ENCODE assay signal across 1 cellular context in the genomic region with DNA sequence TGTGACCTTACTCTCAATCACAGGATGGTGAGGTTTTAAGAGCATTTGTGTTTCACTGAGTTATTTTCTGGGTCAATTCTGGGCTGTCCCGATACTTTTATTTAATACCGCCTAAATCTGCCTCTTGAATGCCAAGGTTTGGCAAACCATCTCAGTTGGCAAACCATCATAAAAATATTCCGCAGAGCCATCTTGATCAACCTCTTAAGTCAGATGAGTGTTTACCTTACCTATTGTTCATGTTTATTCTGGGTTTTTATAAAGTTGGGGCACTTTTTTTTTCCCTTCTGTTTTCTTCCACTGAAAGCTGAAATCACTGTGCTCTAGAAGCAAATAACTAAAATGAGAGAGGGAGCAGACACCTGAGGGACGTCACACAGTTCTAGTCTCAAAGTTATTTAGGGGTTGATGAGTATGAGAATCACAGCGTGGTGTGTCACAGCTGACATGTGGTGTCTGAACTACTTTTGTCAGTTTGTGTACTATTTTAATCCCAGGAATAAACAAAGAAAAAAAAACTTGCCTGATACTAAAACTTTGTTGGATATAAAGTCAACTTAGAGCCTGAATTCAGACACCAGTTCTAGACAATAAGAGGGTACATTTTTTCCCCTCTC.
TF ChIP-seq lines count a peak whose summit lies in the region.

No MANE protein-coding gene starts in this region.

TF ChIP-seq in GM23338, 12 proteins besides CTCF, POLR2A, EP300 and RAD21 (continued from another document):
- TF ChIP-seq, protein P1, sequence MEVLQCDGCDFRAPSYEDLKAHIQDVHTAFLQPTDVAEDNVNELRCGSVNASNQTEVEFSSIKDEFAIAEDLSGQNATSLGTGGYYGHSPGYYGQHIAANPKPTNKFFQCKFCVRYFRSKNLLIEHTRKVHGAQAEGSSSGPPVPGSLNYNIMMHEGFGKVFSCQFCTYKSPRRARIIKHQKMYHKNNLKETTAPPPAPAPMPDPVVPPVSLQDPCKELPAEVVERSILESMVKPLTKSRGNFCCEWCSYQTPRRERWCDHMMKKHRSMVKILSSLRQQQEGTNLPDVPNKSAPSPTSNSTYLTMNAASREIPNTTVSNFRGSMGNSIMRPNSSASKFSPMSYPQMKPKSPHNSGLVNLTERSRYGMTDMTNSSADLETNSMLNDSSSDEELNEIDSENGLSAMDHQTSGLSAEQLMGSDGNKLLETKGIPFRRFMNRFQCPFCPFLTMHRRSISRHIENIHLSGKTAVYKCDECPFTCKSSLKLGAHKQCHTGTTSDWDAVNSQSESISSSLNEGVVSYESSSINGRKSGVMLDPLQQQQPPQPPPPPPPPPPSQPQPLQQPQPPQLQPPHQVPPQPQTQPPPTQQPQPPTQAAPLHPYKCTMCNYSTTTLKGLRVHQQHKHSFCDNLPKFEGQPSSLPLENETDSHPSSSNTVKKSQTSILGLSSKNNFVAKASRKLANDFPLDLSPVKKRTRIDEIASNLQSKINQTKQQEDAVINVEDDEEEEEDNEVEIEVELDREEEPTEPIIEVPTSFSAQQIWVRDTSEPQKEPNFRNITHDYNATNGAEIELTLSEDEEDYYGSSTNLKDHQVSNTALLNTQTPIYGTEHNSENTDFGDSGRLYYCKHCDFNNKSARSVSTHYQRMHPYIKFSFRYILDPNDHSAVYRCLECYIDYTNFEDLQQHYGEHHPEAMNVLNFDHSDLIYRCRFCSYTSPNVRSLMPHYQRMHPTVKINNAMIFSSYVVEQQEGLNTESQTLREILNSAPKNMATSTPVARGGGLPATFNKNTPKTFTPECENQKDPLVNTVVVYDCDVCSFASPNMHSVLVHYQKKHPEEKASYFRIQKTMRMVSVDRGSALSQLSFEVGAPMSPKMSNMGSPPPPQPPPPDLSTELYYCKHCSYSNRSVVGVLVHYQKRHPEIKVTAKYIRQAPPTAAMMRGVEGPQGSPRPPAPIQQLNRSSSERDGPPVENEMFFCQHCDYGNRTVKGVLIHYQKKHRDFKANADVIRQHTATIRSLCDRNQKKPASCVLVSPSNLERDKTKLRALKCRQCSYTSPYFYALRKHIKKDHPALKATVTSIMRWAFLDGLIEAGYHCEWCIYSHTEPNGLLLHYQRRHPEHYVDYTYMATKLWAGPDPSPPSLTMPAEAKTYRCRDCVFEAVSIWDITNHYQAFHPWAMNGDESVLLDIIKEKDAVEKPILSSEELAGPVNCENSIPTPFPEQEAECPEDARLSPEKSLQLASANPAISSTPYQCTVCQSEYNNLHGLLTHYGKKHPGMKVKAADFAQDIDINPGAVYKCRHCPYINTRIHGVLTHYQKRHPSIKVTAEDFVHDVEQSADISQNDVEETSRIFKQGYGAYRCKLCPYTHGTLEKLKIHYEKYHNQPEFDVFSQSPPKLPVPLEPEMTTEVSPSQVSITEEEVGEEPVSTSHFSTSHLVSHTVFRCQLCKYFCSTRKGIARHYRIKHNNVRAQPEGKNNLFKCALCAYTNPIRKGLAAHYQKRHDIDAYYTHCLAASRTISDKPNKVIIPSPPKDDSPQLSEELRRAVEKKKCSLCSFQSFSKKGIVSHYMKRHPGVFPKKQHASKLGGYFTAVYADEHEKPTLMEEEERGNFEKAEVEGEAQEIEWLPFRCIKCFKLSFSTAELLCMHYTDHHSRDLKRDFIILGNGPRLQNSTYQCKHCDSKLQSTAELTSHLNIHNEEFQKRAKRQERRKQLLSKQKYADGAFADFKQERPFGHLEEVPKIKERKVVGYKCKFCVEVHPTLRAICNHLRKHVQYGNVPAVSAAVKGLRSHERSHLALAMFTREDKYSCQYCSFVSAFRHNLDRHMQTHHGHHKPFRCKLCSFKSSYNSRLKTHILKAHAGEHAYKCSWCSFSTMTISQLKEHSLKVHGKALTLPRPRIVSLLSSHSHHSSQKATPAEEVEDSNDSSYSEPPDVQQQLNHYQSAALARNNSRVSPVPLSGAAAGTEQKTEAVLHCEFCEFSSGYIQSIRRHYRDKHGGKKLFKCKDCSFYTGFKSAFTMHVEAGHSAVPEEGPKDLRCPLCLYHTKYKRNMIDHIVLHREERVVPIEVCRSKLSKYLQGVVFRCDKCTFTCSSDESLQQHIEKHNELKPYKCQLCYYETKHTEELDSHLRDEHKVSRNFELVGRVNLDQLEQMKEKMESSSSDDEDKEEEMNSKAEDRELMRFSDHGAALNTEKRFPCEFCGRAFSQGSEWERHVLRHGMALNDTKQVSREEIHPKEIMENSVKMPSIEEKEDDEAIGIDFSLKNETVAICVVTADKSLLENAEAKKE (CRISPR knock-in tag; IDR thresholded peaks at IDR 0.05): no peak
- TF ChIP-seq EZH2phosphoT487 (IDR thresholded peaks at IDR 0.05; ENCODE audit: unreplicated experiment) (no peak), POLR2AphosphoS5 (IDR thresholded peaks at IDR 0.05; ENCODE audit: low read depth) (no peak), ZNF331 (CRISPR knock-in tag; IDR thresholded peaks at IDR 0.05; ENCODE audit: low read depth) (no peak)
- TF ChIP-seq, protein P2, sequence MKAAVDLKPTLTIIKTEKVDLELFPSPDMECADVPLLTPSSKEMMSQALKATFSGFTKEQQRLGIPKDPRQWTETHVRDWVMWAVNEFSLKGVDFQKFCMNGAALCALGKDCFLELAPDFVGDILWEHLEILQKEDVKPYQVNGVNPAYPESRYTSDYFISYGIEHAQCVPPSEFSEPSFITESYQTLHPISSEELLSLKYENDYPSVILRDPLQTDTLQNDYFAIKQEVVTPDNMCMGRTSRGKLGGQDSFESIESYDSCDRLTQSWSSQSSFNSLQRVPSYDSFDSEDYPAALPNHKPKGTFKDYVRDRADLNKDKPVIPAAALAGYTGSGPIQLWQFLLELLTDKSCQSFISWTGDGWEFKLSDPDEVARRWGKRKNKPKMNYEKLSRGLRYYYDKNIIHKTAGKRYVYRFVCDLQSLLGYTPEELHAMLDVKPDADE (IDR thresholded peaks at IDR 0.05): no peak
